ENCODE assay signal across 9 cellular contexts in the genomic region with DNA sequence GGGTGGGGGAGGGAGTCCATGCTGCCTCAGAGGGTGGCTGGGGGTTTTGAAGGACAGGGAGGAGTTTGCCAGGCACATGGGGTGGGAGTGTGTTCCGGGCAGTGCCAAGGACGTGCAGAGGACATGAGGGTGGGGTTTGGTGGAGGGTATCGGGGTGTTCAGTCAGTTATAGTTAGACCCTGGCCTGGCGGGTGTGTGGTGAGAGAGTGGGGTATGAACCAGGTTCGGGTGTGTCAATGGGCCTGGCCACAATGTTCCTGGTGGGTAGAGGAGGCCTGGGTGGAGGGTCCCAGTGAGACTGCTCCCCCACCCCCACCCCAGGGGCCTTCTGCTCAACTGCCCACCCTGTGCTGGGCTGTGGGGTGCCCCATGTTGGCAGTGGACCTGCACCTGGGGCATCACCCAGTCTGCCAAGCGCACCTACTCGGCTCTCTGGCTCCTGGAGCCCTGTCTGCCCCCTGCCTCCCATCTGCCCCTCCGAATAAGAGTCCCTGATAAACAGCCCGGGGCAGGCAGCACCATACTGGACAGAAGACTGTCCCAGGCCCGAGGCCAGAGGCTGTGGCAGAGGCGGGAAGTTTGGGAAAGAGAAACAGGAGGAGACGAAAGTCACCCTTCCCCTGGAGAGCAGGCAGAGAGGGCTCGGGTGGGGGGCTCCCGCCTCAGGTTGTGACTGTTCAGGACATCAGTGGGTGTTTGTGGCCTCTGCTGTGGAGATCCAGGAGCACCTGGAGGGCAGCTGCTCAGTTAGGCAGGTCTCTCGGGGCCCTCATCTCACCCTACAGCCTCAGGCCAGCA. TPM values are rescaled to one million over a fixed set of nuclear protein-coding genes. Genes with fewer than 3 reads are reported as not detected.
A peak's percentile ranks its signal among the peaks of the same experiment; 100 is the strongest.
DNase-seq lines count a peak whose midpoint lies in the region; ATAC-seq, FAIRE-seq and TF ChIP-seq lines count a peak whose summit lies in the region.
"Had no signal": no experiment of that assay in that cellular context is flagged by ENCODE, and none has a peak within 500 bp of the region (broad histone marks: within the 10 kb centered on the region; RNA-seq: fewer than 3 reads in every experiment).

No MANE protein-coding gene starts in this region.

- no peak for ATAC-seq in activated CD8-positive, alpha-beta T cell treated with anti-CD3 and anti-CD28 coated beads for 36 hours
- ATAC-seq in HG03457 (IDR thresholded peaks at IDR 0.05; ENCODE audit: unreplicated experiment) = no peak
- no peak for ATAC-seq in HG02885 (IDR thresholded peaks at IDR 0.05; ENCODE audit: poor library complexity, unreplicated experiment)

- H3K36me3 Mint-ChIP-seq in activated CD8-positive, alpha-beta T cell treated with anti-CD3 and anti-CD28 coated beads for 36 hours (ENCODE audit: low read depth) = peaks cover 38% of the 10 kb centered on the region

- H3K4me3 Mint-ChIP-seq in activated CD8-positive, alpha-beta T cell treated with anti-CD3 and anti-CD28 coated beads for 36 hours = peak overlapping the region; percentile 95

- no peak overlapping the region for H3K4me3 ChIP-seq in right atrium auricular region

- POLR2A ChIA-PET in activated CD8-positive, alpha-beta T cell treated with anti-CD3 and anti-CD28 coated beads for 36 hours (lab: Charles Lee) = interaction anchor here (0.5 to 1.4 kb wide), 2 partner anchors 28 to 515 kb away, joined by 3 to 6 read pairs; no protein-coding TSS in a partner anchor

- H3K27me3 Mint-ChIP-seq in activated CD8-positive, alpha-beta T cell treated with anti-CD3 and anti-CD28 coated beads for 36 hours = no peaks in the 10 kb centered on the region

- H3K27me3 ChIP-seq in right atrium auricular region = no peaks in the 10 kb centered on the region

- H3K27ac ChIP-seq in right atrium auricular region = peak overlapping the region; percentile 96 to 98

- H3K9me3 ChIP-seq in right atrium auricular region = no peaks in the 10 kb centered on the region

- H3K27ac Mint-ChIP-seq in activated CD8-positive, alpha-beta T cell treated with anti-CD3 and anti-CD28 coated beads for 36 hours = peak overlapping the region; percentile 87

- FAIRE-seq in GM12892 (lab: Jason Lieb, UNC) = peak; percentile 14

- peaks cover 0 to 82% of the 10 kb centered on the region in 2 donors for H3K4me1 ChIP-seq in right atrium auricular region

- intact Hi-C loops in activated CD8-positive, alpha-beta T cell treated with anti-CD3 and anti-CD28 coated beads for 36 hours (cut with micrococcal nuclease) = loop anchor here (5.0 kb wide), 1 partner anchor 32 kb away; no protein-coding TSS in a partner anchor

- TF ChIP-seq CTCF in activated CD8-positive, alpha-beta T cell treated with anti-CD3 and anti-CD28 coated beads for 36 hours (IDR thresholded peaks at IDR 0.05) = no peak
- TF ChIP-seq CTCF in right atrium auricular region (IDR thresholded peaks at IDR 0.05) = no peak

- DNase-seq in GM12892 (ENCODE audit: insufficient read length) = no peak
- no peak for DNase-seq in activated CD8-positive, alpha-beta T cell treated with anti-CD3 and anti-CD28 coated beads for 36 hours
- DNase-seq in right atrium auricular region (ENCODE audit: low spot score) = no peak
- DNase-seq in stimulated activated CD8-positive, alpha-beta memory T cell treated with anti-CD3 and anti-CD28 coated beads, Interleukin-12 subunit alpha, Interleukin-12 subunit beta, amount 100 ng/mL, for 4 hours (ENCODE audit: low read depth) = peak; percentile 8
- no peak for DNase-seq in hippocampal formation (lab: John Stamatoyannopoulos, UW)
- no peak for DNase-seq in Kasumi-1 (lab: John Stamatoyannopoulos, UW)
- DNase-seq: dermis blood vessel endothelial cell had no signal

- peaks cover 30% of the 10 kb centered on the region for H3K4me1 Mint-ChIP-seq in activated CD8-positive, alpha-beta T cell treated with anti-CD3 and anti-CD28 coated beads for 36 hours (ENCODE audit: low read depth)

- no peaks in the 10 kb centered on the region for H3K9me3 Mint-ChIP-seq in activated CD8-positive, alpha-beta T cell treated with anti-CD3 and anti-CD28 coated beads for 36 hours

- CTCF ChIA-PET in activated CD8-positive, alpha-beta T cell treated with anti-CD3 and anti-CD28 coated beads for 36 hours (lab: Charles Lee) = no interaction called here

- TF ChIP-seq POLR2A in GM12892 (IDR thresholded peaks at IDR 0.05; ENCODE audit: low read depth, low read length) = peak; percentile 58

- H3K36me3 ChIP-seq in right atrium auricular region = peaks cover 30% of the 10 kb centered on the region

RNA-seq across cellular contexts. Expression of a gene that starts 4.1 kb away (rescaled TPM):
- polyA plus RNA-seq in GM12892 (2012; ENCODE audit: missing spikeins) = 17.4 TPM
- 100 to 1,000 TPM; 146 to 158 TPM for total RNA-seq in activated CD8-positive, alpha-beta T cell treated with anti-CD3 and anti-CD28 coated beads for 36 hours
- 10 to 100 TPM; 64.5 to 66.9 TPM for total RNA-seq in right atrium auricular region

RNA-seq across cellular contexts. Expression of a gene that starts 46.3 kb away (rescaled TPM):
- polyA plus RNA-seq in GM12892 (2012; ENCODE audit: missing spikeins) = 16.7 TPM
- total RNA-seq in activated CD8-positive, alpha-beta T cell treated with anti-CD3 and anti-CD28 coated beads for 36 hours = 10 to 100 TPM; 26.1 to 28.2 TPM
- 10 to 100 TPM; 16.1 to 28.5 TPM for total RNA-seq in right atrium auricular region

RNA-seq across cellular contexts. Expression of a gene that starts 46.5 kb away (rescaled TPM):
- 4.9 TPM for polyA plus RNA-seq in GM12892 (2012; ENCODE audit: missing spikeins)
- total RNA-seq in activated CD8-positive, alpha-beta T cell treated with anti-CD3 and anti-CD28 coated beads for 36 hours = 10 to 100 TPM; 10.7 to 12.0 TPM
- 10 to 100 TPM; 19.7 to 19.8 TPM for total RNA-seq in right atrium auricular region

RNA-seq across cellular contexts. Expression of a gene that starts 47.9 kb away (rescaled TPM):
- 0.08 TPM for polyA plus RNA-seq in GM12892 (2012; ENCODE audit: missing spikeins)
- under 1 TPM in 1 of 2 experiments, not detected in 1; 0.14 TPM for total RNA-seq in activated CD8-positive, alpha-beta T cell treated with anti-CD3 and anti-CD28 coated beads for 36 hours
- not detected for total RNA-seq in right atrium auricular region
